In genomic region chr4:108324450-108324849, GRCh38 we compare ENCODE assay signal across 26 cellular contexts.
"Had no signal": no experiment of that assay in that cellular context is flagged by ENCODE, and none has a peak within 500 bp of the region (broad histone marks: within the 10 kb centered on the region; RNA-seq: fewer than 3 reads in every experiment).

No MANE protein-coding gene starts in this region.

- H3K9me3 ChIP-seq: suprapubic skin, testis, thoracic aorta, thyroid gland, tibial artery, upper lobe of left lung, upper lobe of right lung, uterus, vagina had no signal

- H3K27ac ChIP-seq: stomach, suprapubic skin, testis, thoracic aorta, thyroid gland, tibial artery, tibial nerve, transverse colon, upper lobe of left lung, upper lobe of right lung, uterus, vagina had no signal

- H3K27me3 ChIP-seq: stomach, suprapubic skin, testis, thyroid gland, tibial nerve, transverse colon, upper lobe of left lung, upper lobe of right lung, uterus, vagina had no signal

- H3K36me3 ChIP-seq: stomach, suprapubic skin, thoracic aorta, thyroid gland, tibial artery, tibial nerve, transverse colon, upper lobe of left lung, upper lobe of right lung, uterus, vagina had no signal

- H3K4me1 ChIP-seq: stomach, suprapubic skin, testis, thyroid gland, tibial artery, upper lobe of left lung, upper lobe of right lung, uterus, vagina had no signal

- DNase-seq: stimulated activated CD4-positive, alpha-beta T cell treated with anti-CD3 and anti-CD28 coated beads, Interleukin-2, amount 100 ng/mL, for 48 hours; stimulated activated CD4-positive, alpha-beta T cell treated with anti-CD3 and anti-CD28 coated beads, Interleukin-4, amount 100 ng/mL, for 1 hour; stimulated activated CD4-positive, alpha-beta T cell treated with anti-CD3 and anti-CD28 coated beads, Interleukin-4, amount 100 ng/mL, for 24 hours; stimulated activated CD4-positive, alpha-beta T cell treated with anti-CD3 and anti-CD28 coated beads, Interleukin-4, amount 100 ng/mL, for 4 hours; stimulated activated CD8-positive, alpha-beta memory T cell treated with anti-CD3 and anti-CD28 coated beads, Interleukin-4, amount 100 ng/mL, for 48 hours; stimulated activated naive B cell treated with anti-CD40 and anti-IgM and Interleukin-4, amounts not matched to agents 10 μg/mL and 1 μg/mL and 100 μg/mL, for 72 hours; stimulated activated naive CD4-positive, alpha-beta T cell; stimulated activated naive CD4-positive, alpha-beta T cell treated with Interleukin-2 at 50 U/mL for 16 hours; stimulated activated naive CD8-positive, alpha-beta T cell treated with anti-CD3 and anti-CD28 coated beads, Interleukin-15, amount 100 ng/mL, for 72 hours; stimulated activated naive CD8-positive, alpha-beta T cell treated with anti-CD3 and anti-CD28 coated beads, Interleukin-15, Interleukin-2, amounts not matched to agents 100 U/mL and 50 U/mL, for 24 hours; stomach; substantia nigra; testis; thyroid gland; tibial artery; transverse colon; trophoblast cell; upper lobe of left lung; upper lobe of right lung; uterus had no signal

- H3K4me3 ChIP-seq: stomach, suprapubic skin, testis, thoracic aorta, thyroid gland, tibial artery, tibial nerve, transverse colon, upper lobe of left lung, upper lobe of right lung, uterus, vagina had no signal

- ATAC-seq: stimulated activated effector memory CD8-positive, alpha-beta T cell treated with anti-CD3 and anti-CD28 coated beads, Interleukin-12 subunit alpha, Interleukin-12 subunit beta, amount 100 ng/mL, for 72 hours; stimulated activated memory B cell treated with anti-CD40 and anti-IgM and Interleukin-4, amounts not matched to agents 10 μg/mL and 1 μg/mL and 100 μg/mL, for 72 hours; stimulated activated naive B cell treated with anti-CD40 and anti-IgM and Interleukin-4, amounts not matched to agents 10 μg/mL and 1 μg/mL and 100 μg/mL, for 72 hours; stimulated activated naive CD8-positive, alpha-beta T cell treated with anti-CD3 and anti-CD28 coated beads, Interleukin-15, amount 100 ng/mL, for 72 hours; stimulated activated naive CD8-positive, alpha-beta T cell treated with anti-CD3 and anti-CD28 coated beads, Interleukin-15, Interleukin-2, amounts not matched to agents 100 U/mL and 50 U/mL, for 24 hours; upper lobe of right lung had no signal
